ENCODE assay signal across 8 cellular contexts in genomic region chr17:59611503-59611902, GRCh38.
"Had no signal": no experiment of that assay in that cellular context is flagged by ENCODE, and none has a peak within 500 bp of the region (broad histone marks: within the 10 kb centered on the region; RNA-seq: fewer than 3 reads in every experiment).

No MANE protein-coding gene starts in this region.

- H3K4me2 ChIP-seq: KMS-11 had no signal

- H3K9ac ChIP-seq: GM23248, KMS-11 had no signal

- H2AFZ ChIP-seq: GM23248 had no signal

- FAIRE-seq: HTR-8/SVneo had no signal

- H3K27ac ChIP-seq: GM23248, KMS-11 had no signal

- H3K4me3 ChIP-seq: GM23248 had no signal

- DNase-seq: GM23248, GOT3, H9, HCEC 1CT, Karpas-422, KBM-7 had no signal
